Comparison of ENCODE assay signal across 8 cellular contexts in the genomic region with DNA sequence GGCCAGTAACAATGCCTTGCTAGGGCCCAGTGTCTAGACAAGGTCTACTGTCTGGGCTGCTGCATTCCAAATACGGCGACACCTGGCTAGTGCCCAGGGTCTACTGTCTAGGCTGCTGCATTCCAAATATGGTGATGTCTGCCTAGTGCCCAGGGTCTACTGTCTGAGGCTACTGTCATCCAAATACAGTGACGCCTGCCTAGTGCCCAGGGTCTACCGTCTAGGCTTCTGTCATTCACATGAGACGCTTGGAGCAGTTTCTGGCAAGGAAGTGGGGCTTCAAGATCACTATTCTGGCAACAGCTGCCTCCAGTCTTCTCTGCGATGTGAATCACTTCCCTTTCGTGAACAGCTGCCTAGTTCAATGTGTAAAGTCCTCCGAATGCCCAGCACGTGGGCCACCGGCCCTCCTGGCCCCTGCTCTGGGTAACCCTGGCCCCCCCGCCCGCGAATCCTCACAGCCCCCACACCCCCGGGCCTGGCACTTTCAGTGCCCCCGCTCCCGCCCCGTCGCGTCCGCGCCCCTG. TPM values are rescaled to one million over a fixed set of nuclear protein-coding genes. Genes with fewer than 3 reads are reported as not detected.
DNase-seq lines count a peak whose midpoint lies in the region; TF ChIP-seq lines count a peak whose summit lies in the region.

No MANE protein-coding gene starts in this region.

- H3K9me3 Mint-ChIP-seq in activated T-helper 2 cell treated with anti-CD3 and anti-CD28 coated beads, Interferon-gamma antibody, Interleukin-2, Interleukin-4, amounts not matched to agents 10 μg/mL and 5 μg/mL and 100 μg/mL, durations not matched to agents 14 hours and 24 hours and 36 hours, result no peaks in the 10 kb centered on the region

- peak overlapping the region; percentile 93 for H3K4me3 Mint-ChIP-seq in activated T-helper 2 cell treated with anti-CD3 and anti-CD28 coated beads, Interferon-gamma antibody, Interleukin-2, Interleukin-4, amounts not matched to agents 10 μg/mL and 5 μg/mL and 100 μg/mL, durations not matched to agents 14 hours and 24 hours and 36 hours (ENCODE audit: low read depth)

- 1 to 3% methylated on average over 10 to 21 of the region's 21 CpGs for WGBS in GM23248 (ENCODE audit: low coverage in 1 of 2, low lambda C conversion rate in 2 of 2, missing lambda C conversion rate in 2 of 2), 2 experiments
- WGBS in prostate gland, result under 1% methylated on average over 21 of the region's 21 CpGs

- H3K27ac ChIP-seq in GM23248 (peak overlapping the region; percentile 43), left ventricle myocardium inferior (replicated peaks) (peak overlapping the region; percentile 94), prostate gland (peak overlapping the region; percentile 84)

- H2AFZ ChIP-seq in GM23248, result peak overlapping the region; percentile 89

- H3K9ac ChIP-seq in GM23248, result peak overlapping the region; percentile 82

- no peaks in the 10 kb centered on the region for H3K36me3 ChIP-seq in GM23248 (ENCODE audit: low read depth)
- H3K36me3 ChIP-seq in left ventricle myocardium inferior, result peaks cover 9% of the 10 kb centered on the region
- no peaks in the 10 kb centered on the region for H3K36me3 ChIP-seq in prostate gland

- DNase-seq in NCI-H2029 (lab: John Stamatoyannopoulos, UW), result peak; percentile 51
- no peak for DNase-seq in NCI-H2029 treated with DMSO at 0.1 percent for 48 hours (lab: John Stamatoyannopoulos, UW)
- peak; percentile 70 for DNase-seq in GM23248
- DNase-seq in KBM-7, result peak; percentile 41
- no peak for DNase-seq in activated T-helper 2 cell treated with anti-CD3 and anti-CD28 coated beads, Interferon-gamma antibody, Interleukin-2, Interleukin-4, amounts not matched to agents 10 μg/mL and 5 μg/mL and 100 μg/mL, durations not matched to agents 14 hours and 24 hours and 36 hours (ENCODE audit: low spot score)
- DNase-seq in left ventricle myocardium inferior, result peak; percentile 37
- DNase-seq in prostate gland (ENCODE audit: low spot score), result no peak
- no peak for DNase-seq in stimulated activated CD4-positive, alpha-beta T cell treated with anti-CD3 and anti-CD28 coated beads, Interleukin-12 subunit alpha, Interleukin-12 subunit beta, amount 100 ng/mL, for 4 hours

- H3K9me3 ChIP-seq in GM23248 (ENCODE audit: low read depth) (no peaks in the 10 kb centered on the region), left ventricle myocardium inferior (replicated peaks) (no peaks in the 10 kb centered on the region), prostate gland (no peaks in the 10 kb centered on the region)

- no peaks in the 10 kb centered on the region for H3K27me3 Mint-ChIP-seq in activated T-helper 2 cell treated with anti-CD3 and anti-CD28 coated beads, Interferon-gamma antibody, Interleukin-2, Interleukin-4, amounts not matched to agents 10 μg/mL and 5 μg/mL and 100 μg/mL, durations not matched to agents 14 hours and 24 hours and 36 hours (ENCODE audit: low read depth)

- TF ChIP-seq POLR2A in prostate gland (IDR thresholded peaks at IDR 0.05), result no peak

- H3K4me1 ChIP-seq in GM23248 (ENCODE audit: insufficient read depth) (peaks cover 7% of the 10 kb centered on the region; the same call in 1 of the 2 replicates), left ventricle myocardium inferior (peaks cover 55% of the 10 kb centered on the region), prostate gland (replicated peaks) (peaks cover 2% of the 10 kb centered on the region)

- no peaks in the 10 kb centered on the region for H3F3A ChIP-seq in GM23248 (ENCODE audit: insufficient read depth)

- TF ChIP-seq CTCF in left ventricle myocardium inferior (IDR thresholded peaks at IDR 0.05; ENCODE audit: borderline replicate concordance), result no peak
- no peak for TF ChIP-seq CTCF in prostate gland (IDR thresholded peaks at IDR 0.05)

- H3K36me3 Mint-ChIP-seq in activated T-helper 2 cell treated with anti-CD3 and anti-CD28 coated beads, Interferon-gamma antibody, Interleukin-2, Interleukin-4, amounts not matched to agents 10 μg/mL and 5 μg/mL and 100 μg/mL, durations not matched to agents 14 hours and 24 hours and 36 hours (ENCODE audit: low read depth), result no peaks in the 10 kb centered on the region

- in situ Hi-C loops in GM23248 (cut with MboI), result no loop called here
- in situ Hi-C loops in KBM-7 (cut with MboI; ENCODE audit: low pct_unique_long_range_greater_than_20kb, low sequenced_read_pairs), result no loop called here

- H4K20me1 ChIP-seq in GM23248 (ENCODE audit: insufficient read depth), result no peaks in the 10 kb centered on the region

- peak overlapping the region; percentile 60 for H3K27ac Mint-ChIP-seq in activated T-helper 2 cell treated with anti-CD3 and anti-CD28 coated beads, Interferon-gamma antibody, Interleukin-2, Interleukin-4, amounts not matched to agents 10 μg/mL and 5 μg/mL and 100 μg/mL, durations not matched to agents 14 hours and 24 hours and 36 hours

- peak overlapping the region; percentile 64 for H3K4me2 ChIP-seq in GM23248 (ENCODE audit: unreplicated experiment)

- H3K4me1 Mint-ChIP-seq in activated T-helper 2 cell treated with anti-CD3 and anti-CD28 coated beads, Interferon-gamma antibody, Interleukin-2, Interleukin-4, amounts not matched to agents 10 μg/mL and 5 μg/mL and 100 μg/mL, durations not matched to agents 14 hours and 24 hours and 36 hours (ENCODE audit: low read depth), result peaks cover 15% of the 10 kb centered on the region

- H3K27me3 ChIP-seq in GM23248 (replicated peaks; ENCODE audit: insufficient read depth) (no peaks in the 10 kb centered on the region), left ventricle myocardium inferior (ENCODE audit: low read depth) (no peaks in the 10 kb centered on the region), prostate gland (replicated peaks; ENCODE audit: insufficient read depth) (no peaks in the 10 kb centered on the region)

- peak overlapping the region; percentile 74 for H3K4me3 ChIP-seq in GM23248
- H3K4me3 ChIP-seq in left ventricle myocardium inferior, result peak overlapping the region; percentile 94
- peak overlapping the region; percentile 59 to 86 for H3K4me3 ChIP-seq in prostate gland

- intact Hi-C loops in activated T-helper 2 cell treated with anti-CD3 and anti-CD28 coated beads, Interferon-gamma antibody, Interleukin-2, Interleukin-4, amounts not matched to agents 10 μg/mL and 5 μg/mL and 100 μg/mL, durations not matched to agents 14 hours and 24 hours and 36 hours (cut with micrococcal nuclease), result loop anchor here (1.0 kb wide), 3 partner anchors 9 to 186 kb away; partner anchors contain the start of genes ACOX3 and TRMT44
- intact Hi-C loops in left ventricle myocardium inferior (cut with micrococcal nuclease) (no loop called here), prostate gland (cut with DNase I) (no loop called here)

- H3K9me2 ChIP-seq in GM23248 (ENCODE audit: insufficient read depth), result no peaks in the 10 kb centered on the region

- peaks cover 26% of the 10 kb centered on the region for H3K79me2 ChIP-seq in GM23248 (ENCODE audit: insufficient read depth)

RNA-seq across cellular contexts. Expression of gene ACOX3, which starts 12.7 kb away (rescaled TPM):
- 33.8 and 48.4 TPM in 2 replicates for total RNA-seq in GM23248 (2014; rRNA removed; shearing (Covaris generic))
- polyA plus RNA-seq in GM23248 (2016; fragmentation: Nextera tagmentation; extraction: Ambion mirVana), result 24.7 and 25.1 TPM in 2 replicates
- total RNA-seq in activated T-helper 2 cell treated with anti-CD3 and anti-CD28 coated beads, Interferon-gamma antibody, Interleukin-2, Interleukin-4, amounts not matched to agents 10 μg/mL and 5 μg/mL and 100 μg/mL, durations not matched to agents 14 hours and 24 hours and 36 hours, result 28.4 and 29.9 TPM in 2 replicates
- total RNA-seq in left ventricle myocardium inferior, result 22.0 TPM
- 10 to 100 TPM; 65.7 to 75.4 TPM for total RNA-seq in prostate gland

RNA-seq across cellular contexts. Expression of gene TRMT44, which starts 12.8 kb away (rescaled TPM):
- total RNA-seq in GM23248 (2014; rRNA removed; shearing (Covaris generic)), result 12.0 and 12.5 TPM in 2 replicates
- 4.1 and 4.4 TPM in 2 replicates for polyA plus RNA-seq in GM23248 (2016; fragmentation: Nextera tagmentation; extraction: Ambion mirVana)
- 25.6 and 28.2 TPM in 2 replicates for total RNA-seq in activated T-helper 2 cell treated with anti-CD3 and anti-CD28 coated beads, Interferon-gamma antibody, Interleukin-2, Interleukin-4, amounts not matched to agents 10 μg/mL and 5 μg/mL and 100 μg/mL, durations not matched to agents 14 hours and 24 hours and 36 hours
- total RNA-seq in left ventricle myocardium inferior, result 9.2 TPM
- 10 to 100 TPM; 35.2 to 63.9 TPM for total RNA-seq in prostate gland

Comparison
In these comparisons a context has a peak if more than half of its experiments do, and no peak if none do; other contexts are left out.
1. DNase-seq: peak in NCI-H2029 (single experiment), GM23248 (single experiment), KBM-7 (single experiment) and left ventricle myocardium inferior (single experiment); none in NCI-H2029 treated with DMSO at 0.1 percent for 48 hours (single experiment), activated T-helper 2 cell treated with anti-CD3 and anti-CD28 coated beads, Interferon-gamma antibody, Interleukin-2, Interleukin-4, amounts not matched to agents 10 μg/mL and 5 μg/mL and 100 μg/mL, durations not matched to agents 14 hours and 24 hours and 36 hours (single experiment), prostate gland (single experiment) and stimulated activated CD4-positive, alpha-beta T cell treated with anti-CD3 and anti-CD28 coated beads, Interleukin-12 subunit alpha, Interleukin-12 subunit beta, amount 100 ng/mL, for 4 hours (single experiment).
2. H3K27ac ChIP-seq: peak in every context shown above with its lines; median percentile 94 in left ventricle myocardium inferior; 84 in prostate gland; 43 in GM23248.
3. Peak in every context shown above with its lines, with median percentiles within 50 percentile points of each other: H3K4me3 ChIP-seq.